42 cellular contexts compared by ENCODE assay signal in genomic region chrX:71269801-71270395, GRCh38. TPM values are rescaled to one million over a fixed set of nuclear protein-coding genes. Genes with fewer than 3 reads are reported as not detected.
"Had no signal": no experiment of that assay in that cellular context is flagged by ENCODE, and none has a peak within 500 bp of the region (broad histone marks: within the 10 kb centered on the region; RNA-seq: fewer than 3 reads in every experiment).

No MANE protein-coding gene starts in this region.

- H3K4me1 ChIP-seq: adrenal gland, ascending aorta, body of pancreas, breast epithelium had no signal

- H3K9me3 Mint-ChIP-seq: activated naive CD4-positive, alpha-beta T cell treated with anti-CD3 and anti-CD28 coated beads for 36 hours; activated naive CD4-positive, alpha-beta T cell treated with anti-CD3 and anti-CD28 coated beads, Interleukin-2, amount 10 ng/mL, durations not matched to agents 7 days and 5 days; activated naive CD4-positive, alpha-beta T cell treated with anti-CD3 and anti-CD28 coated beads, Interleukin-2, amount 50 U/mL, for 24 hours; activated naive CD4-positive, alpha-beta T cell treated with anti-CD3 and anti-CD28 coated beads, Interleukin-2, amount 50 U/mL, for 72 hours; activated naive CD8-positive, alpha-beta T cell treated with anti-CD3 and anti-CD28 coated beads for 36 hours; activated naive CD8-positive, alpha-beta T cell treated with anti-CD3 and anti-CD28 coated beads, Interleukin-2, amount 10 ng/mL, durations not matched to agents 7 days and 5 days; activated naive CD8-positive, alpha-beta T cell treated with anti-CD3 and anti-CD28 coated beads, Interleukin-2, amount 50 U/mL, for 24 hours; activated T-cell treated with anti-CD3 and anti-CD28 coated beads, Interleukin-2, amount 50 U/mL, for 24 hours; activated T-cell treated with anti-CD3 and anti-CD28 coated beads, Interleukin-2, amount 50 U/mL, for 4 hours; activated T-cell treated with anti-CD3 and anti-CD28 coated beads, Interleukin-2, amount 50 U/mL, for 72 hours; activated T-helper 1 cell treated with anti-CD3 and anti-CD28 coated beads, Interleukin-12 subunit alpha, Interleukin-12 subunit beta, Interleukin-2, Interleukin-4 antibody, amounts not matched to agents 30 ng/mL and 10 ng/mL and 1 ng/mL, durations not matched to agents 14 hours and 24 hours and 36 hours; activated T-helper 17 cell treated with anti-CD3 and anti-CD28 coated beads, Interleukin-2, amount 50 U/mL, for 72 hours; activated T-helper 2 cell treated with anti-CD3 and anti-CD28 coated beads, Interferon-gamma antibody, Interleukin-2, Interleukin-4, amounts not matched to agents 10 μg/mL and 5 μg/mL and 100 μg/mL, durations not matched to agents 14 hours and 24 hours and 36 hours; central memory CD8-positive, alpha-beta T cell had no signal

- H3K4me3 ChIP-seq: adrenal gland, ascending aorta, body of pancreas, breast epithelium, cardiac muscle cell had no signal

- H3K4me1 Mint-ChIP-seq: activated naive CD4-positive, alpha-beta T cell treated with anti-CD3 and anti-CD28 coated beads, Interleukin-2, amount 10 ng/mL, durations not matched to agents 7 days and 5 days; activated naive CD4-positive, alpha-beta T cell treated with anti-CD3 and anti-CD28 coated beads, Interleukin-2, amount 50 U/mL, for 24 hours; activated naive CD8-positive, alpha-beta T cell treated with anti-CD3 and anti-CD28 coated beads for 36 hours; activated naive CD8-positive, alpha-beta T cell treated with anti-CD3 and anti-CD28 coated beads, Interleukin-2, amount 10 ng/mL, durations not matched to agents 7 days and 5 days; activated naive CD8-positive, alpha-beta T cell treated with anti-CD3 and anti-CD28 coated beads, Interleukin-2, amount 50 U/mL, for 24 hours; activated T-helper 17 cell treated with anti-CD3 and anti-CD28 coated beads, Interleukin-2, amount 50 U/mL, for 72 hours; brain; central memory CD8-positive, alpha-beta T cell had no signal

- H3K27me3 Mint-ChIP-seq: activated naive CD4-positive, alpha-beta T cell treated with anti-CD3 and anti-CD28 coated beads, Interleukin-2, amount 50 U/mL, for 24 hours; activated naive CD8-positive, alpha-beta T cell; activated naive CD8-positive, alpha-beta T cell treated with anti-CD3 and anti-CD28 coated beads for 36 hours; activated naive CD8-positive, alpha-beta T cell treated with anti-CD3 and anti-CD28 coated beads, Interleukin-2, amount 10 ng/mL, durations not matched to agents 7 days and 5 days; activated naive CD8-positive, alpha-beta T cell treated with anti-CD3 and anti-CD28 coated beads, Interleukin-2, amount 50 U/mL, for 24 hours; activated T-cell treated with anti-CD3 and anti-CD28 coated beads, Interleukin-2, amount 50 U/mL, for 24 hours; activated T-helper 17 cell treated with anti-CD3 and anti-CD28 coated beads, Interleukin-2, amount 50 U/mL, for 72 hours; central memory CD8-positive, alpha-beta T cell had no signal

- H3K27ac ChIP-seq: adrenal gland, ascending aorta, body of pancreas, brain microvascular endothelial cell, breast epithelium, cardiac muscle cell had no signal

- H3K9me3 ChIP-seq: adrenal gland, body of pancreas had no signal

- H3K36me3 ChIP-seq: adrenal gland, ascending aorta, brain microvascular endothelial cell, breast epithelium, cardiac muscle cell had no signal

- H3K4me3 Mint-ChIP-seq: activated naive CD4-positive, alpha-beta T cell treated with anti-CD3 and anti-CD28 coated beads for 36 hours; activated naive CD4-positive, alpha-beta T cell treated with anti-CD3 and anti-CD28 coated beads, Interleukin-2, amount 10 ng/mL, durations not matched to agents 7 days and 5 days; activated naive CD4-positive, alpha-beta T cell treated with anti-CD3 and anti-CD28 coated beads, Interleukin-2, amount 50 U/mL, for 24 hours; activated naive CD8-positive, alpha-beta T cell; activated naive CD8-positive, alpha-beta T cell treated with anti-CD3 and anti-CD28 coated beads for 36 hours; activated naive CD8-positive, alpha-beta T cell treated with anti-CD3 and anti-CD28 coated beads, Interleukin-2, amount 10 ng/mL, durations not matched to agents 7 days and 5 days; activated naive CD8-positive, alpha-beta T cell treated with anti-CD3 and anti-CD28 coated beads, Interleukin-2, amount 50 U/mL, for 24 hours; activated T-cell treated with anti-CD3 and anti-CD28 coated beads, Interleukin-2, amount 50 U/mL, for 24 hours; activated T-cell treated with anti-CD3 and anti-CD28 coated beads, Interleukin-2, amount 50 U/mL, for 4 hours; activated T-cell treated with anti-CD3 and anti-CD28 coated beads, Interleukin-2, amount 50 U/mL, for 72 hours; activated T-helper 1 cell treated with anti-CD3 and anti-CD28 coated beads, Interleukin-12 subunit alpha, Interleukin-12 subunit beta, Interleukin-2, Interleukin-4 antibody, amounts not matched to agents 30 ng/mL and 10 ng/mL and 1 ng/mL, durations not matched to agents 14 hours and 24 hours and 36 hours; activated T-helper 17 cell treated with anti-CD3 and anti-CD28 coated beads, Interleukin-2, amount 50 U/mL, for 72 hours; brain; central memory CD8-positive, alpha-beta T cell had no signal

- H3K27me3 ChIP-seq: adrenal gland, ascending aorta, body of pancreas, brain microvascular endothelial cell, breast epithelium, cardiac muscle cell had no signal

- H3K36me3 Mint-ChIP-seq: activated naive CD4-positive, alpha-beta T cell treated with anti-CD3 and anti-CD28 coated beads, Interleukin-2, amount 10 ng/mL, durations not matched to agents 7 days and 5 days; activated naive CD4-positive, alpha-beta T cell treated with anti-CD3 and anti-CD28 coated beads, Interleukin-2, amount 50 U/mL, for 24 hours; activated naive CD4-positive, alpha-beta T cell treated with anti-CD3 and anti-CD28 coated beads, Interleukin-2, amount 50 U/mL, for 72 hours; brain had no signal

- H3K27ac Mint-ChIP-seq: activated naive CD4-positive, alpha-beta T cell treated with anti-CD3 and anti-CD28 coated beads for 36 hours; activated naive CD4-positive, alpha-beta T cell treated with anti-CD3 and anti-CD28 coated beads, Interleukin-2, amount 10 ng/mL, durations not matched to agents 7 days and 5 days; activated naive CD4-positive, alpha-beta T cell treated with anti-CD3 and anti-CD28 coated beads, Interleukin-2, amount 50 U/mL, for 24 hours; activated naive CD8-positive, alpha-beta T cell; activated naive CD8-positive, alpha-beta T cell treated with anti-CD3 and anti-CD28 coated beads for 36 hours; activated naive CD8-positive, alpha-beta T cell treated with anti-CD3 and anti-CD28 coated beads, Interleukin-2, amount 10 ng/mL, durations not matched to agents 7 days and 5 days; activated naive CD8-positive, alpha-beta T cell treated with anti-CD3 and anti-CD28 coated beads, Interleukin-2, amount 50 U/mL, for 24 hours; activated T-cell treated with anti-CD3 and anti-CD28 coated beads, Interleukin-2, amount 50 U/mL, for 24 hours; activated T-cell treated with anti-CD3 and anti-CD28 coated beads, Interleukin-2, amount 50 U/mL, for 72 hours; activated T-helper 1 cell treated with anti-CD3 and anti-CD28 coated beads, Interleukin-12 subunit alpha, Interleukin-12 subunit beta, Interleukin-2, Interleukin-4 antibody, amounts not matched to agents 30 ng/mL and 10 ng/mL and 1 ng/mL, durations not matched to agents 14 hours and 24 hours and 36 hours; activated T-helper 17 cell treated with anti-CD3 and anti-CD28 coated beads, Interleukin-2, amount 50 U/mL, for 72 hours; activated T-helper 2 cell treated with anti-CD3 and anti-CD28 coated beads, Interferon-gamma antibody, Interleukin-2, Interleukin-4, amounts not matched to agents 10 μg/mL and 5 μg/mL and 100 μg/mL, durations not matched to agents 14 hours and 24 hours and 36 hours; brain had no signal

- ATAC-seq: activated naive CD4-positive, alpha-beta T cell treated with anti-CD3 and anti-CD28 coated beads, Interleukin-2, amount 50 U/mL, for 72 hours; activated naive CD8-positive, alpha-beta T cell treated with anti-CD3 and anti-CD28 coated beads, Interleukin-2, amount 50 U/mL, for 24 hours; activated T-cell treated with anti-CD3 and anti-CD28 coated beads, Interleukin-2, amount 50 U/mL, for 4 hours; activated T-cell treated with anti-CD3 and anti-CD28 coated beads, Interleukin-2, amount 50 U/mL, for 72 hours; activated T-helper 17 cell treated with anti-CD3 and anti-CD28 coated beads, Interleukin-2, amount 50 U/mL, for 72 hours; body of pancreas had no signal

- DNase-seq: activated effector memory CD4-positive, alpha-beta T cell treated with anti-CD3 and anti-CD28 coated beads, Interleukin-2, amount 50 U/mL, for 16 hours; activated effector memory CD4-positive, alpha-beta T cell treated with Interleukin-2 at 50 U/mL for 16 hours; activated gamma-delta T cell; activated gamma-delta T cell treated with Interleukin-2 at 50 U/mL for 16 hours; activated naive CD4-positive, alpha-beta T cell; activated naive CD4-positive, alpha-beta T cell treated with anti-CD3 and anti-CD28 coated beads for 36 hours; activated naive CD4-positive, alpha-beta T cell treated with anti-CD3 and anti-CD28 coated beads, Interleukin-2, amount 10 ng/mL, durations not matched to agents 7 days and 5 days; activated naive CD4-positive, alpha-beta T cell treated with anti-CD3 and anti-CD28 coated beads, Interleukin-2, amount 50 U/mL, for 16 hours; activated naive CD4-positive, alpha-beta T cell treated with Interleukin-2 at 50 U/mL for 16 hours; activated naive CD8-positive, alpha-beta T cell treated with anti-CD3 and anti-CD28 coated beads for 36 hours; activated naive CD8-positive, alpha-beta T cell treated with anti-CD3 and anti-CD28 coated beads, Interleukin-2, amount 10 ng/mL, durations not matched to agents 7 days and 5 days; activated naive CD8-positive, alpha-beta T cell treated with anti-CD3 and anti-CD28 coated beads, Interleukin-2, amount 50 U/mL, for 24 hours; activated T-cell treated with anti-CD3 and anti-CD28 coated beads, Interleukin-2, amount 50 U/mL, for 1 hour; activated T-cell treated with anti-CD3 and anti-CD28 coated beads, Interleukin-2, amount 50 U/mL, for 24 hours; activated T-cell treated with anti-CD3 and anti-CD28 coated beads, Interleukin-2, amount 50 U/mL, for 4 hours; activated T-cell treated with anti-CD3 and anti-CD28 coated beads, Interleukin-2, amount 50 U/mL, for 48 hours; activated T-cell treated with anti-CD3 and anti-CD28 coated beads, Interleukin-2, amount 50 U/mL, for 72 hours; adrenal gland; amniotic stem cell; amygdala; anterior cingulate cortex; aorta; body of pancreas; brain microvascular endothelial cell; caudate nucleus; central memory CD4-positive, alpha-beta T cell; cerebellar nuclear complex had no signal

RNA-seq across cellular contexts. Expression of gene ITGB1BP2, which starts 31.7 kb away (rescaled TPM):
- total RNA-seq: ascending aorta had no signal

RNA-seq across cellular contexts. Expression of gene GJB1, which starts 46.9 kb away (rescaled TPM):
- total RNA-seq: activated naive CD4-positive, alpha-beta T cell treated with anti-CD3 and anti-CD28 coated beads for 36 hours; activated naive CD8-positive, alpha-beta T cell treated with anti-CD3 and anti-CD28 coated beads for 36 hours; activated T-cell treated with anti-CD3 and anti-CD28 coated beads, Interleukin-2, amount 50 U/mL, for 4 hours; activated T-helper 1 cell treated with anti-CD3 and anti-CD28 coated beads, Interleukin-12 subunit alpha, Interleukin-12 subunit beta, Interleukin-2, Interleukin-4 antibody, amounts not matched to agents 30 ng/mL and 10 ng/mL and 1 ng/mL, durations not matched to agents 14 hours and 24 hours and 36 hours; activated T-helper 2 cell treated with anti-CD3 and anti-CD28 coated beads, Interferon-gamma antibody, Interleukin-2, Interleukin-4, amounts not matched to agents 10 μg/mL and 5 μg/mL and 100 μg/mL, durations not matched to agents 14 hours and 24 hours and 36 hours; aorta; ascending aorta; astrocyte; bronchial epithelial cell; cardiac muscle cell; cardiac septum; cerebellum had no signal
